ENCODE assay signal across 8 cellular contexts in the genomic region with DNA sequence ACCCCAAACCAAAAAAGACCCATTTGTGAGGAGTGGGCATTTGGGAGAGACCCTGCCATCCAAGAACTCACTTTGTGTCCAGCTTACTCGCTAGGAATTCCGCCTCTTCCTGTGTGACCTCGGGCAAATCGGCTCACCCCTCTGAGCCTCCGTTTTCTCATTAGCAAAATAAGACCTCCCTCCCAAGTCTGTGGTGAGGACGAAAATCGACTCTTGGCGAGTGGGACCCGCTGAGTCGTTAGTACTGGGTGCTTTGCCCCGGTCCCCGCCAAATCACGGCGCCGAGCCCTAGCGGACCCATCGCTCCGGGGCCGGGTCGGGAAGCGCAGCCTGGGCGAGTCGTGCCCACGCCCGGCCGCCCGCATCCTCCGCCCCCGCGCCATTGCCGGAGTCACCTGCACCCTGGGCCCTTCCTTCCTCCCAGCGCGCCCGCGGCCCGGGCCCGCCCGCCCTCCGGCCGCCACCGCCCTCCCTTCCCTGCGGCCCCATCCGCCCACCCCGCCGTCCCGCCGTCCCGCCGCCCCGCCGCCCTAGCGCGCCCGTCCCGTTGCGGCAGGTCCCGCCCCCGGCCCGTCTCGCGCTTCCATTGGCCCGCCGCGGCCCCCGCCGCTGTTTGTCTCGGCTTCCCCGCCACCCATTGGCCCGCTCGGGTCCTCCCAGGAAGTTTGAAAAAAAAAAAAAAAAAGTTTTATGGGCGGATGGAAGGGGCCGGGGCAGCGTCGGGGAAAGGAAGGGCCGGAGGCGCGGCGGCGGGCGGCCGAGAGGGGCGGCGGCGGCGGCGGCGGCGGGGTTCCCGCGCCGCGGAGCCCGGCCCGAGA. TPM values are rescaled to one million over a fixed set of nuclear protein-coding genes. Genes with fewer than 3 reads are reported as not detected.
DNase-seq lines count a peak whose midpoint lies in the region; ATAC-seq and TF ChIP-seq lines count a peak whose summit lies in the region.

No MANE protein-coding gene starts in this region.

- no peaks in the 10 kb centered on the region for H3K9me3 ChIP-seq in OCI-LY3 (ENCODE audit: insufficient read depth, low read length)
- no peaks in the 10 kb centered on the region for H3K9me3 ChIP-seq in mononuclear cell (ENCODE audit: low read depth, low read length)

- H3K4me3 ChIP-seq in HL-60 (replicated peaks; ENCODE audit: insufficient read depth, low read length) (peak overlapping the region; percentile 85), OCI-LY3 (ENCODE audit: low read length) (peak overlapping the region; percentile 95), epithelial cell of esophagus (ENCODE audit: low read length) (peak overlapping the region; percentile 81), mononuclear cell (ENCODE audit: low read length) (peak overlapping the region; percentile 75)

- H4K20me1 ChIP-seq in OCI-LY3 (ENCODE audit: insufficient read depth, low read length), result no peaks in the 10 kb centered on the region

- peaks cover 19% of the 10 kb centered on the region for H3K79me2 ChIP-seq in OCI-LY3 (ENCODE audit: low read length)

- peak overlapping the region; percentile 97 for H3K9ac ChIP-seq in OCI-LY3 (ENCODE audit: low read length)

- H3K27ac ChIP-seq in HL-60 (replicated peaks) (peak overlapping the region; percentile 87), OCI-LY3 (ENCODE audit: low read length) (peak overlapping the region; percentile 51)

- H2AFZ ChIP-seq in OCI-LY3 (ENCODE audit: low read depth, low read length), result peak overlapping the region; percentile 57

- H3K36me3 ChIP-seq in OCI-LY3 (replicated peaks; ENCODE audit: low read depth, low read length), result peaks cover 2% of the 10 kb centered on the region

- ATAC-seq in GM19328 (IDR thresholded peaks at IDR 0.05; ENCODE audit: unreplicated experiment), result peak; percentile 50

- H3K4me1 ChIP-seq in OCI-LY3 (ENCODE audit: low read length), result peaks cover 10% of the 10 kb centered on the region
- peaks cover 66% of the 10 kb centered on the region for H3K4me1 ChIP-seq in mononuclear cell (ENCODE audit: insufficient read depth, low read length)

- H3K27me3 ChIP-seq in HL-60 (ENCODE audit: insufficient read depth, poor library complexity, severe bottlenecking) (no peaks in the 10 kb centered on the region), OCI-LY3 (ENCODE audit: low read depth, low read length) (no peaks in the 10 kb centered on the region), mononuclear cell (ENCODE audit: insufficient read depth, low read length) (no peaks in the 10 kb centered on the region)

- DNase-seq in Ammon's horn (ENCODE audit: low spot score) (peak; percentile 85), HL-60 (ENCODE audit: low read depth in 1 of 2, low spot score in 1 of 2) (peak; percentile 75 to 90), activated T-cell treated with anti-CD3 and anti-CD28 coated beads for 4 hours (peak; percentile 77), epithelial cell of esophagus (ENCODE audit: low read depth) (peak; percentile 91)
- DNase-seq in stimulated activated CD8-positive, alpha-beta memory T cell treated with anti-CD3 and anti-CD28 coated beads, Interleukin-15, amount 100 ng/mL, for 48 hours (ENCODE audit: low read depth in 2 of 2), result peak; percentile 88

- TF ChIP-seq CTCF in HL-60 (IDR thresholded peaks at IDR 0.05; ENCODE audit: insufficient read depth, low read length) (no peak), OCI-LY3 (IDR thresholded peaks at IDR 0.05; ENCODE audit: low read depth, low read length) (no peak), epithelial cell of esophagus (IDR thresholded peaks at IDR 0.05; ENCODE audit: insufficient read depth, low read depth, low read length, missing control alignments) (no peak)

- H3K4me2 ChIP-seq in OCI-LY3 (ENCODE audit: low read length), result peak overlapping the region; percentile 87

RNA-seq across cellular contexts. Expression of a gene that starts 48.9 kb away (rescaled TPM):
- total RNA-seq in mononuclear cell, result 30.0 TPM

RNA-seq across cellular contexts. Expression of a gene that starts 59.6 kb away (rescaled TPM):
- total RNA-seq in mononuclear cell, result 21.0 TPM

Comparison
In these comparisons a context has a peak if more than half of its experiments do, and no peak if none do; other contexts are left out.
1. Peak in every context shown above with its lines: DNase-seq, ATAC-seq, H3K4me3 ChIP-seq and H3K27ac ChIP-seq.